In genomic region chr12:6462234-6462995, GRCh38 we compare ENCODE assay signal across 9 cellular contexts. TPM values are rescaled to one million over a fixed set of nuclear protein-coding genes. Genes with fewer than 3 reads are reported as not detected.
DNase-seq lines count a peak whose midpoint lies in the region; ATAC-seq and TF ChIP-seq lines count a peak whose summit lies in the region.
"Had no signal": no experiment of that assay in that cellular context is flagged by ENCODE, and none has a peak within 500 bp of the region (broad histone marks: within the 10 kb centered on the region; RNA-seq: fewer than 3 reads in every experiment).

No MANE protein-coding gene starts in this region.

- peak overlapping the region; percentile 94 for H3K27ac Mint-ChIP-seq in stimulated activated effector memory CD8-positive, alpha-beta T cell treated with anti-CD3 and anti-CD28 coated beads, Interleukin-12 subunit alpha, Interleukin-12 subunit beta, amount 100 ng/mL, for 72 hours

- no peaks in the 10 kb centered on the region for H3K27me3 ChIP-seq in OCI-LY3 (ENCODE audit: low read depth, low read length)
- H3K27me3 ChIP-seq: adrenal gland had no signal

- peaks cover 6% of the 10 kb centered on the region; the same call in 1 of the 2 replicates for H4K20me1 ChIP-seq in OCI-LY3 (ENCODE audit: insufficient read depth, low read length)

- H3K4me2 ChIP-seq in OCI-LY3 (ENCODE audit: low read length): peak overlapping the region; percentile 65

- H3K4me3 Mint-ChIP-seq in stimulated activated effector memory CD8-positive, alpha-beta T cell treated with anti-CD3 and anti-CD28 coated beads, Interleukin-12 subunit alpha, Interleukin-12 subunit beta, amount 100 ng/mL, for 72 hours: peak overlapping the region; percentile 78

- no peaks in the 10 kb centered on the region for H3K9me3 ChIP-seq in OCI-LY3 (ENCODE audit: insufficient read depth, low read length)
- H3K9me3 ChIP-seq: adrenal gland had no signal

- no peaks in the 10 kb centered on the region for H3K79me2 ChIP-seq in OCI-LY3 (ENCODE audit: low read length)

- peaks cover 100% of the 10 kb centered on the region for H3K36me3 Mint-ChIP-seq in stimulated activated effector memory CD8-positive, alpha-beta T cell treated with anti-CD3 and anti-CD28 coated beads, Interleukin-12 subunit alpha, Interleukin-12 subunit beta, amount 100 ng/mL, for 72 hours

- no peaks in the 10 kb centered on the region for H3K9me3 Mint-ChIP-seq in stimulated activated effector memory CD8-positive, alpha-beta T cell treated with anti-CD3 and anti-CD28 coated beads, Interleukin-12 subunit alpha, Interleukin-12 subunit beta, amount 100 ng/mL, for 72 hours

- peak; percentile 88 to 89 for DNase-seq in dermis microvascular lymphatic vessel endothelial cell (ENCODE audit: low read depth in 2 of 2)
- DNase-seq in stimulated activated effector memory CD8-positive, alpha-beta T cell treated with anti-CD3 and anti-CD28 coated beads, Interleukin-12 subunit alpha, Interleukin-12 subunit beta, amount 100 ng/mL, for 72 hours (ENCODE audit: low spot score in 2 of 2): no peak
- no peak for DNase-seq in DMS153 treated with DMSO at 0.1 percent for 48 hours (lab: John Stamatoyannopoulos, UW; ENCODE audit: unreplicated experiment)
- no peak for DNase-seq in DMS 273 treated with DMSO at 0.1 percent for 48 hours (lab: John Stamatoyannopoulos, UW)
- DNase-seq in NCI-H2029 treated with DMSO at 0.1 percent for 48 hours (lab: John Stamatoyannopoulos, UW): no peak
- DNase-seq: NCI-H1930 had no signal

- peaks cover 81% of the 10 kb centered on the region for H3K4me1 Mint-ChIP-seq in stimulated activated effector memory CD8-positive, alpha-beta T cell treated with anti-CD3 and anti-CD28 coated beads, Interleukin-12 subunit alpha, Interleukin-12 subunit beta, amount 100 ng/mL, for 72 hours

- peak; percentile 4 for ATAC-seq in GM19455 (IDR thresholded peaks at IDR 0.05; ENCODE audit: unreplicated experiment)
- peak; percentile 73 for ATAC-seq in stimulated activated effector memory CD8-positive, alpha-beta T cell treated with anti-CD3 and anti-CD28 coated beads, Interleukin-12 subunit alpha, Interleukin-12 subunit beta, amount 100 ng/mL, for 72 hours

- no peak overlapping the region for H2AFZ ChIP-seq in OCI-LY3 (ENCODE audit: low read depth, low read length)

- H3K4me1 ChIP-seq in OCI-LY3 (ENCODE audit: low read length): peaks cover 29% of the 10 kb centered on the region
- H3K4me1 ChIP-seq: adrenal gland had no signal

- peak overlapping the region; percentile 82 for H3K27ac ChIP-seq in OCI-LY3 (ENCODE audit: low read length)

- H3K36me3 ChIP-seq in OCI-LY3 (replicated peaks; ENCODE audit: low read depth, low read length): peaks cover 64% of the 10 kb centered on the region

- H3K4me3 ChIP-seq in OCI-LY3 (ENCODE audit: low read length): peak overlapping the region; percentile 33; the same call in 1 of the 2 replicates
- H3K4me3 ChIP-seq: adrenal gland had no signal

- H3K9ac ChIP-seq in OCI-LY3 (ENCODE audit: low read length): peak overlapping the region; percentile 47; the same call in 1 of the 2 replicates

- no peak for TF ChIP-seq CTCF in OCI-LY3 (IDR thresholded peaks at IDR 0.05; ENCODE audit: low read depth, low read length)

RNA-seq across cellular contexts. Expression of gene VAMP1, which starts 8.1 kb away (rescaled TPM):
- 1.5 and 3.3 TPM in 2 replicates for total RNA-seq in dermis microvascular lymphatic vessel endothelial cell

RNA-seq across cellular contexts. Expression of gene TAPBPL, which starts 10.6 kb away (rescaled TPM):
- 13.5 and 30.0 TPM in 2 replicates for total RNA-seq in dermis microvascular lymphatic vessel endothelial cell

RNA-seq across cellular contexts. Expression of gene CD27, which starts 17.7 kb away (rescaled TPM):
- not detected in 2 replicates for total RNA-seq in dermis microvascular lymphatic vessel endothelial cell

RNA-seq across cellular contexts. Expression of gene MRPL51, which starts 30.6 kb away (rescaled TPM):
- 70.5 and 106 TPM in 2 replicates for total RNA-seq in dermis microvascular lymphatic vessel endothelial cell

RNA-seq across cellular contexts. Expression of gene NCAPD2, which starts 31.5 kb away (rescaled TPM):
- total RNA-seq in dermis microvascular lymphatic vessel endothelial cell: 22.3 and 52.6 TPM in 2 replicates

Comparison
In these comparisons a context has a peak if more than half of its experiments do, and no peak if none do; other contexts are left out.
1. DNase-seq: peak in dermis microvascular lymphatic vessel endothelial cell (2 of 2); none in stimulated activated effector memory CD8-positive, alpha-beta T cell treated with anti-CD3 and anti-CD28 coated beads, Interleukin-12 subunit alpha, Interleukin-12 subunit beta, amount 100 ng/mL, for 72 hours (0 of 2), DMS153 treated with DMSO at 0.1 percent for 48 hours (single experiment), DMS 273 treated with DMSO at 0.1 percent for 48 hours (single experiment) and NCI-H2029 treated with DMSO at 0.1 percent for 48 hours (single experiment).